Comparison of ENCODE assay signal across 8 cellular contexts in the genomic region with DNA sequence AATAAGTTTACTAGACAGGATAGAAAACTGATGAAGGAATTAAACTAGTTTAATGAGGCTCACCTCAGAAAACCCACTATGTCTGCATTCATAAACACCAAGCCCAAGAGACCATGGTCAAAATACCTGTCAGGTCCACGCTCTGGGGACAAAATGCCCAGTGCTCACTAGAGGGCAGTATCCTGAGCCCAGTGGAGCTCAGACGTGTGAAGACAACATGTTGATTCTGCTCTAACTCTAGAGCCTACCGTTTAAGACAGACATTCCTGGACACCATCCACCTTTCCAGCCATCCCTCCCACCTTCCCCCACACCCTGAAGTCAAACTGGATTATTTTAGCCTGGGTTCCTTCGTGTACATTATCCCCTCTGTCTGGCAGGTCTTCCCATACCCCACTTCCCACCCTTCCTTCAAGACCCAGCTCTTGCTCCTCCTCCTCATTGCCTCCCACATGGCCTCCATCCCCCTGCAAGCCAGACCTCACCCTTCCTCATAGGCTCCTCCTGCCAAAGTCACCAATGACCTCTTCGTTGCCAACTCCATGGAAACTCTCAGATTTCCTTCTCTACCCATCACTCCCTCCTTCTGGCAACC.
A peak's percentile ranks its signal among the peaks of the same experiment; 100 is the strongest.
DNase-seq lines count a peak whose midpoint lies in the region; ATAC-seq, FAIRE-seq and TF ChIP-seq lines count a peak whose summit lies in the region.

No MANE protein-coding gene starts in this region.

- H3K4me1 ChIP-seq in RWPE2 (ENCODE audit: insufficient read depth, poor library complexity, severe bottlenecking) = peaks cover 12% of the 10 kb centered on the region

- POLR2A ChIA-PET in CD4-positive, alpha-beta T cell (lab: Charles Lee) = no interaction called here

- intact Hi-C loops in CD4-positive, alpha-beta T cell (cut with DNase I, micrococcal nuclease) = loop anchor here in 1 of 2 experiments (10.0 kb wide), 1 partner anchor 110 kb away; no protein-coding TSS in a partner anchor

- H3K27ac ChIP-seq in CD4-positive, alpha-beta T cell (ENCODE audit: low read depth, low read length) = no peak overlapping the region
- H3K27ac ChIP-seq in RWPE2 (ENCODE audit: poor library complexity, severe bottlenecking) = peak overlapping the region; percentile 37
- H3K27ac ChIP-seq in epithelial cell of prostate = peak overlapping the region; percentile 37

- no peaks in the 10 kb centered on the region for H3K36me3 Mint-ChIP-seq in CD4-positive, alpha-beta T cell (ENCODE audit: low read depth)
- no peaks in the 10 kb centered on the region for H3K36me3 Mint-ChIP-seq in osteocyte (ENCODE audit: unreplicated experiment)

- peak; percentile 21 for TF ChIP-seq CTCF in CD4-positive, alpha-beta T cell (IDR thresholded peaks at IDR 0.05)
- TF ChIP-seq CTCF in RWPE2 (IDR thresholded peaks at IDR 0.05; ENCODE audit: poor library complexity, severe bottlenecking) (no peak), osteocyte (IDR thresholded peaks at IDR 0.05) (peak; percentile 51)

- ATAC-seq in CD4-positive, alpha-beta T cell (ENCODE audit: poor library complexity) = no peak
- no peak for ATAC-seq in RWPE2 (ENCODE audit: low read depth)
- ATAC-seq in GM21619 (IDR thresholded peaks at IDR 0.05; ENCODE audit: unreplicated experiment) = no peak
- no peak for ATAC-seq in GM18861 (IDR thresholded peaks at IDR 0.05; ENCODE audit: unreplicated experiment)

- H3K27ac Mint-ChIP-seq in CD4-positive, alpha-beta T cell = no peak overlapping the region
- peak overlapping the region; percentile 23 for H3K27ac Mint-ChIP-seq in osteocyte (ENCODE audit: unreplicated experiment)

- no peak for DNase-seq in CD4-positive, alpha-beta T cell
- DNase-seq in GM18507 (ENCODE audit: extremely low spot score, insufficient read length, low read depth) (peak; percentile 22), RWPE2 (ENCODE audit: low spot score) (no peak), epithelial cell of prostate (ENCODE audit: low read depth, low spot score) (no peak), osteocyte (ENCODE audit: extremely low spot score, unreplicated experiment) (peak; percentile 49), ureter (ENCODE audit: low spot score) (no peak)

- H3K36me3 ChIP-seq in RWPE2 (ENCODE audit: low read depth) = no peaks in the 10 kb centered on the region

- H3K4me3 ChIP-seq in RWPE2 (ENCODE audit: severe bottlenecking) = no peak overlapping the region

- peak; percentile 77 for FAIRE-seq in GM18507 (lab: Jason Lieb, UNC)

- H3K9me3 ChIP-seq in CD4-positive, alpha-beta T cell (ENCODE audit: control insufficient read depth, low read length) = no peaks in the 10 kb centered on the region
- no peaks in the 10 kb centered on the region for H3K9me3 ChIP-seq in RWPE2 (ENCODE audit: severe bottlenecking)

- CTCF ChIA-PET in CD4-positive, alpha-beta T cell (lab: Charles Lee) = interaction anchor here (1.1 kb wide), 1 partner anchor 15 kb away, joined by 3 read pairs; no protein-coding TSS in a partner anchor

- H3K27me3 Mint-ChIP-seq in CD4-positive, alpha-beta T cell = peaks cover 27% of the 10 kb centered on the region
- no peaks in the 10 kb centered on the region for H3K27me3 Mint-ChIP-seq in osteocyte (ENCODE audit: unreplicated experiment)

- no peaks in the 10 kb centered on the region for H3K4me1 Mint-ChIP-seq in CD4-positive, alpha-beta T cell (ENCODE audit: low read depth)
- H3K4me1 Mint-ChIP-seq in osteocyte (ENCODE audit: unreplicated experiment) = peaks cover 12% of the 10 kb centered on the region

- no peaks in the 10 kb centered on the region for H3K9me3 Mint-ChIP-seq in CD4-positive, alpha-beta T cell
- H3K9me3 Mint-ChIP-seq in osteocyte (ENCODE audit: unreplicated experiment) = no peaks in the 10 kb centered on the region

- no peak overlapping the region for H3K4me3 Mint-ChIP-seq in CD4-positive, alpha-beta T cell
- H3K4me3 Mint-ChIP-seq in osteocyte (ENCODE audit: unreplicated experiment) = no peak overlapping the region

- peaks cover 14% of the 10 kb centered on the region for H3K27me3 ChIP-seq in CD4-positive, alpha-beta T cell (ENCODE audit: control insufficient read depth, insufficient read depth, low read length)
- no peaks in the 10 kb centered on the region for H3K27me3 ChIP-seq in RWPE2 (ENCODE audit: insufficient read depth, poor library complexity, severe bottlenecking)

Comparison
In these comparisons a context has a peak if more than half of its experiments do, and no peak if none do; other contexts are left out.
1. DNase-seq: peak in GM18507 (single experiment) and osteocyte (single experiment); none in CD4-positive, alpha-beta T cell (0 of 10), RWPE2 (single experiment), epithelial cell of prostate (single experiment) and ureter (single experiment).